Comparison of ENCODE assay signal across 13 cellular contexts in the genomic region with DNA sequence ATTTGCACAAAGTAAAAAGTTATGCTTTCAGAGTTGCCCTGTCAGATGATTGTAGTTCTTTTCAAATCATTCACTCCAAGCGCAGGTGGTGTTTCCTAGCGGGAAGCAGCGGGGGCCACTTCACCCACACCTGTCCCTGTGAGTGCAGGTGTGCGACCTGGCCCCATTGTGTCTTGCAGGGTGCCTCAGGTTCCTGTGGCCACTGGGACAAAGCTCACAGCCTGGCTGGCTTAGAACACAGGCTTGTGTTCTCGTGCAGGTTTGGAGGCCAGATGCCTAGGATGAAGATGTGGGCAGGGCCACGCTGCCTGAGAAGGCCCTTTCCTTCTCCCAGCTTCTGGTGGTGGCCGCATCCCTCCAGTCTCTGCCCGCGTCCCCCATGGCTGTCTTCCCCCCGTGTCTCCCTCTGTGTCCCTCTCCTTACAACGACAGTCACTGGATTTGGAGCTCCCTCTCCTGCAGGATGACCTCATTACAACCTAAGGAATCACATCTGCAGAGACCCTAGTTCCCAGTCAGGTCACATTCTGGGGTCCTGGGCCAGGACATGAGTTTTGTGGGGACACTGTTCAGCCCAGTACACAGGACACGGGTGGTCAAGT.
DNase-seq lines count a peak whose midpoint lies in the region; ATAC-seq and TF ChIP-seq lines count a peak whose summit lies in the region.
"Had no signal": no experiment of that assay in that cellular context is flagged by ENCODE, and none has a peak within 500 bp of the region (broad histone marks: within the 10 kb centered on the region; RNA-seq: fewer than 3 reads in every experiment).

No MANE protein-coding gene starts in this region.

- H3K4me1 ChIP-seq in smooth muscle cell (ENCODE audit: low read depth): peaks cover 12% of the 10 kb centered on the region

- TF ChIP-seq CTCF in fibroblast of villous mesenchyme (IDR thresholded peaks at IDR 0.05; ENCODE audit: insufficient read depth, low read depth, low read length): peak; percentile 2
- peak; percentile 10 for TF ChIP-seq CTCF in smooth muscle cell (IDR thresholded peaks at IDR 0.05; ENCODE audit: borderline replicate concordance, insufficient read depth, poor library complexity, severe bottlenecking)

- DNase-seq in NCI-H187 (lab: John Stamatoyannopoulos, UW) (peak; percentile 46 to 48), NCI-H187 treated with DMSO at 0.1 percent for 48 hours (lab: John Stamatoyannopoulos, UW) (no peak), NCI-H748 treated with DMSO at 0.1 percent for 48 hours (lab: John Stamatoyannopoulos, UW) (peak; percentile 9), fibroblast of villous mesenchyme (ENCODE audit: low read depth) (no peak), smooth muscle cell (lab: John Stamatoyannopoulos, UW; ENCODE audit: unreplicated experiment) (no peak), NCI-H1694 treated with DMSO at 0.1 percent for 48 hours (lab: John Stamatoyannopoulos, UW) (no peak)
- DNase-seq in activated naive CD4-positive, alpha-beta T cell treated with anti-CD3 and anti-CD28 coated beads, Interleukin-2, amount 50 U/mL, for 72 hours (ENCODE audit: low spot score in 2 of 2): no peak
- DNase-seq: activated CD8-positive, alpha-beta T cell treated with anti-CD3 and anti-CD28 coated beads for 36 hours; dorsolateral prefrontal cortex; stimulated activated CD4-positive, alpha-beta T cell treated with anti-CD3 and anti-CD28 coated beads, Interleukin-2, amount 100 ng/mL, for 24 hours had no signal

- no peaks in the 10 kb centered on the region for H3K9me3 Mint-ChIP-seq in activated naive CD4-positive, alpha-beta T cell treated with anti-CD3 and anti-CD28 coated beads, Interleukin-2, amount 50 U/mL, for 72 hours
- H3K9me3 Mint-ChIP-seq: activated CD8-positive, alpha-beta T cell treated with anti-CD3 and anti-CD28 coated beads for 36 hours had no signal

- H3K9ac ChIP-seq in smooth muscle cell (ENCODE audit: low read depth): no peak overlapping the region

- 81% methylated on average over 12 of the region's 12 CpGs for WGBS in smooth muscle cell (ENCODE audit: low lambda C conversion rate)

- H3K27ac Mint-ChIP-seq in activated naive CD4-positive, alpha-beta T cell treated with anti-CD3 and anti-CD28 coated beads, Interleukin-2, amount 50 U/mL, for 72 hours: no peak overlapping the region
- H3K27ac Mint-ChIP-seq: activated CD8-positive, alpha-beta T cell treated with anti-CD3 and anti-CD28 coated beads for 36 hours; activated naive CD8-positive, alpha-beta T cell had no signal

- H3K36me3 Mint-ChIP-seq in activated naive CD4-positive, alpha-beta T cell treated with anti-CD3 and anti-CD28 coated beads, Interleukin-2, amount 50 U/mL, for 72 hours: no peaks in the 10 kb centered on the region
- H3K36me3 Mint-ChIP-seq: activated naive CD8-positive, alpha-beta T cell had no signal

- no peaks in the 10 kb centered on the region for H4K20me1 ChIP-seq in smooth muscle cell (ENCODE audit: low read depth)

- no peaks in the 10 kb centered on the region for H3K9me3 ChIP-seq in smooth muscle cell (replicated peaks; ENCODE audit: low read depth)
- H3K9me3 ChIP-seq: SJCRH30 had no signal

- ATAC-seq in activated naive CD4-positive, alpha-beta T cell treated with anti-CD3 and anti-CD28 coated beads, Interleukin-2, amount 50 U/mL, for 72 hours: no peak
- ATAC-seq in GM19397 (IDR thresholded peaks at IDR 0.05; ENCODE audit: unreplicated experiment): no peak
- ATAC-seq: activated CD8-positive, alpha-beta T cell treated with anti-CD3 and anti-CD28 coated beads for 36 hours had no signal

- no peaks in the 10 kb centered on the region for H3K36me3 ChIP-seq in smooth muscle cell (ENCODE audit: low read depth)
- H3K36me3 ChIP-seq: SJCRH30 had no signal

- no peak overlapping the region for H3K4me2 ChIP-seq in smooth muscle cell

- H3K79me2 ChIP-seq in smooth muscle cell (ENCODE audit: low read depth): no peaks in the 10 kb centered on the region

- no peak overlapping the region for H2AFZ ChIP-seq in smooth muscle cell (ENCODE audit: low read depth)

- no peaks in the 10 kb centered on the region for H3F3A ChIP-seq in smooth muscle cell (ENCODE audit: low read depth)

- H3K27me3 ChIP-seq in smooth muscle cell (ENCODE audit: low read depth): no peaks in the 10 kb centered on the region
- H3K27me3 ChIP-seq: dorsolateral prefrontal cortex, SJCRH30 had no signal

- no peak overlapping the region for H3K27ac ChIP-seq in smooth muscle cell (ENCODE audit: low read depth)
- H3K27ac ChIP-seq: dorsolateral prefrontal cortex, SJCRH30 had no signal

- H3K4me3 ChIP-seq in fibroblast of villous mesenchyme (ENCODE audit: low read depth, low read length): no peak overlapping the region
- no peak overlapping the region for H3K4me3 ChIP-seq in smooth muscle cell
- H3K4me3 ChIP-seq: dorsolateral prefrontal cortex, SJCRH30 had no signal

Comparison
In these comparisons a context has a peak if more than half of its experiments do, and no peak if none do; other contexts are left out.
1. DNase-seq: peak in NCI-H187 (2 of 2) and NCI-H748 treated with DMSO at 0.1 percent for 48 hours (single experiment); none in NCI-H187 treated with DMSO at 0.1 percent for 48 hours (single experiment), fibroblast of villous mesenchyme (single experiment), smooth muscle cell (single experiment), activated naive CD4-positive, alpha-beta T cell treated with anti-CD3 and anti-CD28 coated beads, Interleukin-2, amount 50 U/mL, for 72 hours (0 of 2) and NCI-H1694 treated with DMSO at 0.1 percent for 48 hours (single experiment).